ENCODE assay signal across 18 cellular contexts in the genomic region with DNA sequence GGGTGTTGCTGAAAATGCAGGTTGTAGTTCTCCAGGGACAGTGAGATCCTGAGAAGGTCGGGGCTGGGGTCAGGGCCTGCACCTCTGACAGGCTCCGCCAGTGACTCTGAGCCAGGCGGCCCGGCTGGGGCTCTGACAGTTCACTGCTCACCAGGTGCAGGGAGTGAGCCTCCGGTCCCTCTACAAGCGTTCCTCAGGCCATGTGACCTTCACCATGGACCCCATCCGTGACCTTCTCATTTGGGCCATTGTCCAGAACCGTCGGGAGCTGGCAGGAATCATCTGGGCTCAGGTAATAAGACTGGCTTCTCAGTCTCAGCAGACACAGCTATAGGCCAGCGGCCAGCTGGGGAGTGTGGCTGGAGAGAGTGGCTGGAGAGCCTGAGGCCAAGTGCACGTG.
"Had no signal": no experiment of that assay in that cellular context is flagged by ENCODE, and none has a peak within 500 bp of the region (broad histone marks: within the 10 kb centered on the region; RNA-seq: fewer than 3 reads in every experiment).

No MANE protein-coding gene starts in this region.

- H3K4me3 Mint-ChIP-seq: activated naive CD8-positive, alpha-beta T cell treated with anti-CD3 and anti-CD28 coated beads for 36 hours; activated T-helper 17 cell treated with anti-CD3 and anti-CD28 coated beads, Interleukin-2, amount 50 U/mL, for 72 hours; memory B cell; nephron progenitor cell had no signal

- H3K4me1 Mint-ChIP-seq: activated naive CD8-positive, alpha-beta T cell treated with anti-CD3 and anti-CD28 coated beads for 36 hours; activated T-helper 17 cell treated with anti-CD3 and anti-CD28 coated beads, Interleukin-2, amount 50 U/mL, for 72 hours had no signal

- H3K27ac Mint-ChIP-seq: activated naive CD8-positive, alpha-beta T cell treated with anti-CD3 and anti-CD28 coated beads for 36 hours; activated T-helper 17 cell treated with anti-CD3 and anti-CD28 coated beads, Interleukin-2, amount 50 U/mL, for 72 hours; memory B cell; nephron progenitor cell had no signal

- H3K4me3 ChIP-seq: esophagus squamous epithelium, gastrocnemius medialis, right lobe of liver, skin epidermis, stomach, suprapubic skin, upper lobe of left lung had no signal

- H3K9me3 Mint-ChIP-seq: activated naive CD8-positive, alpha-beta T cell treated with anti-CD3 and anti-CD28 coated beads for 36 hours; activated T-helper 17 cell treated with anti-CD3 and anti-CD28 coated beads, Interleukin-2, amount 50 U/mL, for 72 hours; memory B cell had no signal

- ATAC-seq: activated T-helper 17 cell treated with anti-CD3 and anti-CD28 coated beads, Interleukin-2, amount 50 U/mL, for 72 hours; gastrocnemius medialis; right lobe of liver had no signal

- H3K4me1 ChIP-seq: esophagus squamous epithelium, gastrocnemius medialis, right lobe of liver, stomach, upper lobe of left lung had no signal

- H3K27me3 ChIP-seq: right lobe of liver, upper lobe of left lung had no signal

- H3K27me3 Mint-ChIP-seq: activated naive CD8-positive, alpha-beta T cell treated with anti-CD3 and anti-CD28 coated beads for 36 hours; activated T-helper 17 cell treated with anti-CD3 and anti-CD28 coated beads, Interleukin-2, amount 50 U/mL, for 72 hours; memory B cell had no signal

- H3K9me3 ChIP-seq: esophagus squamous epithelium, gastrocnemius medialis, right lobe of liver, suprapubic skin, upper lobe of left lung had no signal

- DNase-seq: activated CD4-positive, CD25-positive, alpha-beta regulatory T cell treated with anti-CD3 and anti-CD28 coated beads, Interleukin-2, amount 50 U/mL, for 72 hours; activated naive CD8-positive, alpha-beta T cell treated with anti-CD3 and anti-CD28 coated beads for 36 hours; central memory CD4-positive, alpha-beta T cell; esophagus squamous epithelium; nephron progenitor cell; occipital lobe; right lobe of liver; stimulated activated CD4-positive, alpha-beta T cell treated with anti-CD3 and anti-CD28 coated beads, Interleukin-1b, Interleukin-23, amount 100 ng/mL, for 48 hours; stomach; SW 1271; T-helper 2 cell had no signal

- H3K36me3 ChIP-seq: esophagus squamous epithelium, gastrocnemius medialis, right lobe of liver, suprapubic skin had no signal

- H3K36me3 Mint-ChIP-seq: activated naive CD8-positive, alpha-beta T cell treated with anti-CD3 and anti-CD28 coated beads for 36 hours had no signal

- H3K27ac ChIP-seq: esophagus squamous epithelium, gastrocnemius medialis, right lobe of liver, skin epidermis, stomach, suprapubic skin, upper lobe of left lung, VCaP had no signal
